Comparison of ENCODE assay signal across 8 cellular contexts in genomic region chr19:9674669-9675357, GRCh38. TPM values are rescaled to one million over a fixed set of nuclear protein-coding genes. Genes with fewer than 3 reads are reported as not detected.
DNase-seq lines count a peak whose midpoint lies in the region; ATAC-seq and TF ChIP-seq lines count a peak whose summit lies in the region.

TSS of gene ZNF562 (minus strand) at chr19:9675100. CDS start at chr19:9660744, 14,356 bp downstream.

- 3% methylated on average over 40 of the region's 40 CpGs for WGBS in thymus

- ATAC-seq in GM23338 = peak; percentile 91

- peaks cover 66% of the 10 kb centered on the region for H3K9me3 Mint-ChIP-seq in GM23338
- peaks cover 12% of the 10 kb centered on the region for H3K9me3 Mint-ChIP-seq in activated naive CD4-positive, alpha-beta T cell treated with anti-CD3 and anti-CD28 coated beads, Interleukin-2, amount 50 U/mL, for 24 hours
- peaks cover 9% of the 10 kb centered on the region for H3K9me3 Mint-ChIP-seq in osteocyte (ENCODE audit: unreplicated experiment)

- peaks cover 11% of the 10 kb centered on the region for H3F3A ChIP-seq in GM23338 (replicated peaks; ENCODE audit: low read depth)

- H3K27ac Mint-ChIP-seq in GM23338 (peak within 1 kb of the TSS; percentile 100), osteocyte (ENCODE audit: unreplicated experiment) (peak within 1 kb of the TSS; percentile 99)
- peak within 1 kb of the TSS; percentile 97 for H3K27ac Mint-ChIP-seq in activated naive CD4-positive, alpha-beta T cell treated with anti-CD3 and anti-CD28 coated beads, Interleukin-2, amount 50 U/mL, for 24 hours

- H3K79me2 ChIP-seq in GM23338 (replicated peaks; ENCODE audit: insufficient read depth) = peaks cover 48% of the 10 kb centered on the region

- H4K20me1 ChIP-seq in GM23338 (replicated peaks; ENCODE audit: insufficient read depth) = peaks cover 14% of the 10 kb centered on the region

- no peaks in the 10 kb centered on the region for H3K27me3 ChIP-seq in GM23338 (ENCODE audit: insufficient read depth)
- no peaks in the 10 kb centered on the region for H3K27me3 ChIP-seq in MG63
- H3K27me3 ChIP-seq in thymus (ENCODE audit: control insufficient read depth, insufficient read depth) = no peaks in the 10 kb centered on the region

- H3K4me3 ChIP-seq in GM23338 (peak within 1 kb of the TSS; percentile 93), MG63 (peak within 1 kb of the TSS; percentile 64), SK-N-MC (peak within 1 kb of the TSS; percentile 81), thymus (ENCODE audit: low read length) (peak within 1 kb of the TSS; percentile 62)

- DNase-seq in DMS53 treated with DMSO at 0.1 percent for 48 hours (lab: John Stamatoyannopoulos, UW; ENCODE audit: unreplicated experiment) (peak; percentile 66), GM23338 (ENCODE audit: low spot score) (peak; percentile 97), MG63 (peak; percentile 94), SK-N-MC (ENCODE audit: low read depth, low spot score) (peak; percentile 24), glomerular visceral epithelial cell (ENCODE audit: extremely low spot score) (peak; percentile 90), osteocyte (ENCODE audit: extremely low spot score, unreplicated experiment) (peak; percentile 92)

- peaks cover 16% of the 10 kb centered on the region for H3K36me3 ChIP-seq in GM23338 (ENCODE audit: insufficient read depth)
- peaks cover 40% of the 10 kb centered on the region for H3K36me3 ChIP-seq in MG63
- peaks cover 35% of the 10 kb centered on the region for H3K36me3 ChIP-seq in SK-N-MC (ENCODE audit: insufficient read depth, low read length)
- peaks cover 8% of the 10 kb centered on the region for H3K36me3 ChIP-seq in thymus (ENCODE audit: control insufficient read depth, insufficient read depth)

- H3K9me2 ChIP-seq in GM23338 (ENCODE audit: insufficient read depth) = peaks cover 3% of the 10 kb centered on the region; the same call in 1 of the 2 replicates

- peak within 1 kb of the TSS; percentile 85 for H3K4me2 ChIP-seq in GM23338

- H2AFZ ChIP-seq in GM23338 = peak within 1 kb of the TSS; percentile 48; the same call in 1 of the 2 replicates

- peak within 1 kb of the TSS; percentile 82 for H3K4me3 Mint-ChIP-seq in GM23338
- peak within 1 kb of the TSS; percentile 90 for H3K4me3 Mint-ChIP-seq in activated naive CD4-positive, alpha-beta T cell treated with anti-CD3 and anti-CD28 coated beads, Interleukin-2, amount 50 U/mL, for 24 hours
- peak within 1 kb of the TSS; percentile 94 for H3K4me3 Mint-ChIP-seq in osteocyte (ENCODE audit: unreplicated experiment)

- H3K9ac ChIP-seq in SK-N-MC (ENCODE audit: insufficient read length) = peak within 1 kb of the TSS; percentile 94

- peaks cover 21% of the 10 kb centered on the region for H3K27me3 Mint-ChIP-seq in GM23338 (ENCODE audit: insufficient read depth, low read depth, poor library complexity)
- H3K27me3 Mint-ChIP-seq in activated naive CD4-positive, alpha-beta T cell treated with anti-CD3 and anti-CD28 coated beads, Interleukin-2, amount 50 U/mL, for 24 hours = no peaks in the 10 kb centered on the region
- no peaks in the 10 kb centered on the region for H3K27me3 Mint-ChIP-seq in osteocyte (ENCODE audit: unreplicated experiment)

- H3K4me1 Mint-ChIP-seq in GM23338 (peaks cover 8% of the 10 kb centered on the region; the same call in 2 of the 3 replicates), osteocyte (ENCODE audit: unreplicated experiment) (peaks cover 3% of the 10 kb centered on the region)
- H3K4me1 Mint-ChIP-seq in activated naive CD4-positive, alpha-beta T cell treated with anti-CD3 and anti-CD28 coated beads, Interleukin-2, amount 50 U/mL, for 24 hours = peaks cover 33% of the 10 kb centered on the region

- H3K9me3 ChIP-seq in MG63 (peaks cover 44% of the 10 kb centered on the region), SK-N-MC (ENCODE audit: low read depth, low read length) (peaks cover 8% of the 10 kb centered on the region; the same call in 1 of the 2 replicates), thymus (ENCODE audit: control insufficient read depth) (peaks cover 3% of the 10 kb centered on the region)

- peak within 1 kb of the TSS; percentile 100 for H3K27ac ChIP-seq in GM23338 (ENCODE audit: low read depth)
- H3K27ac ChIP-seq in SK-N-MC = peak within 1 kb of the TSS; percentile 92
- peak within 1 kb of the TSS; percentile 91 for H3K27ac ChIP-seq in thymus (ENCODE audit: low read depth)

- H3K4me1 ChIP-seq in GM23338 (ENCODE audit: insufficient read depth) = peaks cover 19% of the 10 kb centered on the region
- H3K4me1 ChIP-seq in thymus (ENCODE audit: control insufficient read depth, insufficient read depth, low read length) = no peaks in the 10 kb centered on the region

- TF ChIP-seq CTCF in GM23338 (conservative IDR thresholded peaks at IDR 0.05; ENCODE audit: low read depth in 2 of 2) (no peak), osteocyte (IDR thresholded peaks at IDR 0.05) (no peak)

- H3K36me3 Mint-ChIP-seq in GM23338 (ENCODE audit: low read depth) = peaks cover 64% of the 10 kb centered on the region
- H3K36me3 Mint-ChIP-seq in activated naive CD4-positive, alpha-beta T cell treated with anti-CD3 and anti-CD28 coated beads, Interleukin-2, amount 50 U/mL, for 24 hours = peaks cover 33% of the 10 kb centered on the region
- peaks cover 22% of the 10 kb centered on the region for H3K36me3 Mint-ChIP-seq in osteocyte (ENCODE audit: unreplicated experiment)

TF ChIP-seq in GM23338, 12 proteins besides CTCF, POLR2A, EP300 and RAD21:
- TF ChIP-seq CREB1 (CRISPR knock-in tag; IDR thresholded peaks at IDR 0.05; ENCODE audit: low read depth) (peak; percentile 91), POLR2AphosphoS5 (IDR thresholded peaks at IDR 0.05; ENCODE audit: low read depth) (peak; percentile 77), NANOG (IDR thresholded peaks at IDR 0.05; ENCODE audit: borderline replicate concordance) (no peak)
- TF ChIP-seq, protein P1, sequence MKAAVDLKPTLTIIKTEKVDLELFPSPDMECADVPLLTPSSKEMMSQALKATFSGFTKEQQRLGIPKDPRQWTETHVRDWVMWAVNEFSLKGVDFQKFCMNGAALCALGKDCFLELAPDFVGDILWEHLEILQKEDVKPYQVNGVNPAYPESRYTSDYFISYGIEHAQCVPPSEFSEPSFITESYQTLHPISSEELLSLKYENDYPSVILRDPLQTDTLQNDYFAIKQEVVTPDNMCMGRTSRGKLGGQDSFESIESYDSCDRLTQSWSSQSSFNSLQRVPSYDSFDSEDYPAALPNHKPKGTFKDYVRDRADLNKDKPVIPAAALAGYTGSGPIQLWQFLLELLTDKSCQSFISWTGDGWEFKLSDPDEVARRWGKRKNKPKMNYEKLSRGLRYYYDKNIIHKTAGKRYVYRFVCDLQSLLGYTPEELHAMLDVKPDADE (IDR thresholded peaks at IDR 0.05) = peak; percentile 53; the same call in 1 of the 2 replicates

RNA-seq across cellular contexts. Expression of gene ZNF562, which starts in this region (rescaled TPM):
- 48.3 and 68.8 TPM in 2 replicates for total RNA-seq in GM23338 (2014; rRNA removed; shearing (Covaris generic))
- polyA plus RNA-seq in GM23338 (2016; fragmentation: Nextera tagmentation; extraction: Ambion mirVana) (11.2 and 15.6 TPM in 2 replicates), thymus (10.3 TPM)
- 12.0 and 16.1 TPM in 2 replicates for total RNA-seq in MG63 (2014; rRNA removed; shearing (Covaris generic); ENCODE audit: low replicate concordance)
- total RNA-seq in osteocyte = 15.1 and 15.6 TPM in 2 replicates

Comparison
In these comparisons a context has a peak if more than half of its experiments do, and no peak if none do; other contexts are left out.
1. Peak in every context shown above with its lines: DNase-seq, ATAC-seq, H3K4me3 ChIP-seq and H3K27ac ChIP-seq.
2. DNase-seq: peak in every context shown above with its lines; median percentile 97 in GM23338; 94 in MG63; 92 in osteocyte; 90 in glomerular visceral epithelial cell; 66 in DMS53 treated with DMSO at 0.1 percent for 48 hours; 24 in SK-N-MC.